36 cellular contexts compared by ENCODE assay signal in the genomic region with DNA sequence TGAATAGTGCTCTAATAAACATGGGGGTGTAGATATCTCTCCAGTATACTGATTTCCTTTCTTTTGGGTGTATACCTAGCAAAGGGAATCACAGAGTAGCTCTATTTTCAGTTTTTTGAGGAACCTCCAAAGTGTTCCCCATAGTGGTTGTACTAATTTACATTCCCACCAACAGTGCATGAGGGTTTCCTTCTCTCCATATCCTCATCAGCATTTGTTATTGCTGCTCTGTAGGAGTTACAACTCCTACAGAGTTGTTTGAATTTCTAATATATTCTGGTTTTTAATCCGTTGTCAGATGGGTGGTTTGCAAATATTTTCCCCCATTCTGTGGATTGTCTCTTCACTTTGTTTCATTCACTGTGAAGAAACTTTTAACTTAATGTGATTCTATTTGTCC.
"Had no signal": no experiment of that assay in that cellular context is flagged by ENCODE, and none has a peak within 500 bp of the region (broad histone marks: within the 10 kb centered on the region; RNA-seq: fewer than 3 reads in every experiment).

No MANE protein-coding gene starts in this region.

- DNase-seq: activated CD4-positive, alpha-beta memory T cell treated with anti-CD3 and anti-CD28 coated beads, Interleukin-2, amount 10 ng/mL, durations not matched to agents 7 days and 5 days; activated CD4-positive, alpha-beta T cell treated with anti-CD3 and anti-CD28 coated beads for 1 hour; activated CD4-positive, alpha-beta T cell treated with anti-CD3 and anti-CD28 coated beads for 36 hours; activated CD4-positive, alpha-beta T cell treated with anti-CD3 and anti-CD28 coated beads for 48 hours; activated CD4-positive, alpha-beta T cell treated with anti-CD3 and anti-CD28 coated beads, Interleukin-2, amount 10 ng/mL, durations not matched to agents 7 days and 5 days; activated CD4-positive, alpha-beta T cell treated with anti-CD3 and anti-CD28 coated beads, Interleukin-2, amount 50 U/mL, for 48 hours; activated CD4-positive, CD25-positive, alpha-beta regulatory T cell; activated CD8-positive, alpha-beta memory T cell treated with anti-CD3 and anti-CD28 coated beads for 24 hours; activated CD8-positive, alpha-beta memory T cell treated with anti-CD3 and anti-CD28 coated beads, Interleukin-2, amount 10 ng/mL, durations not matched to agents 7 days and 5 days; activated CD8-positive, alpha-beta memory T cell treated with anti-CD3 and anti-CD28 coated beads, Interleukin-2, amount 50 U/mL, for 48 hours; activated CD8-positive, alpha-beta T cell treated with anti-CD3 and anti-CD28 coated beads, Interleukin-2, amount 10 ng/mL, durations not matched to agents 7 days and 5 days; activated effector memory CD4-positive, alpha-beta T cell treated with Interleukin-2 at 50 U/mL for 16 hours; activated gamma-delta T cell; activated naive CD4-positive, alpha-beta T cell treated with anti-CD3 and anti-CD28 coated beads, Interleukin-2, amount 10 ng/mL, durations not matched to agents 7 days and 5 days; activated naive CD4-positive, alpha-beta T cell treated with Interleukin-2 at 50 U/mL for 16 hours; activated naive CD8-positive, alpha-beta T cell treated with anti-CD3 and anti-CD28 coated beads, Interleukin-2, amount 10 ng/mL, durations not matched to agents 7 days and 5 days; activated naive CD8-positive, alpha-beta T cell treated with anti-CD3 and anti-CD28 coated beads, Interleukin-2, amount 50 U/mL, for 24 hours; activated T-cell treated with anti-CD3 and anti-CD28 coated beads, Interleukin-2, amount 50 U/mL, for 24 hours; activated T-cell treated with anti-CD3 and anti-CD28 coated beads, Interleukin-2, amount 50 U/mL, for 48 hours; amygdala; anterior cingulate cortex; caudate nucleus; cerebellar nuclear complex; T-helper 2 cell; T-helper 9 cell had no signal

- H3K4me3 Mint-ChIP-seq: activated CD4-positive, alpha-beta memory T cell treated with anti-CD3 and anti-CD28 coated beads, Interleukin-2, amount 10 ng/mL, durations not matched to agents 7 days and 5 days; activated CD4-positive, alpha-beta T cell treated with anti-CD3 and anti-CD28 coated beads for 36 hours; activated CD4-positive, alpha-beta T cell treated with anti-CD3 and anti-CD28 coated beads, Interleukin-2, amount 10 ng/mL, durations not matched to agents 7 days and 5 days; activated CD8-positive, alpha-beta memory T cell treated with anti-CD3 and anti-CD28 coated beads, Interleukin-2, amount 10 ng/mL, durations not matched to agents 7 days and 5 days; activated CD8-positive, alpha-beta T cell treated with anti-CD3 and anti-CD28 coated beads, Interleukin-2, amount 10 ng/mL, durations not matched to agents 7 days and 5 days; activated naive CD4-positive, alpha-beta T cell treated with anti-CD3 and anti-CD28 coated beads, Interleukin-2, amount 10 ng/mL, durations not matched to agents 7 days and 5 days; activated naive CD4-positive, alpha-beta T cell treated with anti-CD3 and anti-CD28 coated beads, Interleukin-2, amount 50 U/mL, for 24 hours; activated naive CD8-positive, alpha-beta T cell; activated naive CD8-positive, alpha-beta T cell treated with anti-CD3 and anti-CD28 coated beads, Interleukin-2, amount 10 ng/mL, durations not matched to agents 7 days and 5 days; activated naive CD8-positive, alpha-beta T cell treated with anti-CD3 and anti-CD28 coated beads, Interleukin-2, amount 50 U/mL, for 24 hours; activated T-cell treated with anti-CD3 and anti-CD28 coated beads, Interleukin-2, amount 50 U/mL, for 24 hours; brain; central memory CD8-positive, alpha-beta T cell; T-helper 2 cell treated with Interferon-gamma antibody and Interleukin-4, amounts not matched to agents 5 μg/mL and 100 μg/mL, for 36 hours had no signal

- FAIRE-seq: bronchial epithelial cell, TTC549 had no signal

- H3K27me3 Mint-ChIP-seq: activated CD4-positive, alpha-beta memory T cell treated with anti-CD3 and anti-CD28 coated beads, Interleukin-2, amount 10 ng/mL, durations not matched to agents 7 days and 5 days; activated CD4-positive, alpha-beta T cell treated with anti-CD3 and anti-CD28 coated beads, Interleukin-2, amount 10 ng/mL, durations not matched to agents 7 days and 5 days; activated CD8-positive, alpha-beta memory T cell treated with anti-CD3 and anti-CD28 coated beads, Interleukin-2, amount 10 ng/mL, durations not matched to agents 7 days and 5 days; activated naive CD4-positive, alpha-beta T cell treated with anti-CD3 and anti-CD28 coated beads, Interleukin-2, amount 10 ng/mL, durations not matched to agents 7 days and 5 days; activated naive CD4-positive, alpha-beta T cell treated with anti-CD3 and anti-CD28 coated beads, Interleukin-2, amount 50 U/mL, for 24 hours; activated naive CD8-positive, alpha-beta T cell treated with anti-CD3 and anti-CD28 coated beads, Interleukin-2, amount 10 ng/mL, durations not matched to agents 7 days and 5 days; activated naive CD8-positive, alpha-beta T cell treated with anti-CD3 and anti-CD28 coated beads, Interleukin-2, amount 50 U/mL, for 24 hours; brain had no signal

- H3K36me3 ChIP-seq: ascending aorta, cardiac muscle cell had no signal

- H3K9me3 Mint-ChIP-seq: activated CD4-positive, alpha-beta T cell treated with anti-CD3 and anti-CD28 coated beads, Interleukin-2, amount 10 ng/mL, durations not matched to agents 7 days and 5 days; activated naive CD4-positive, alpha-beta T cell treated with anti-CD3 and anti-CD28 coated beads, Interleukin-2, amount 10 ng/mL, durations not matched to agents 7 days and 5 days; activated naive CD4-positive, alpha-beta T cell treated with anti-CD3 and anti-CD28 coated beads, Interleukin-2, amount 50 U/mL, for 24 hours; activated naive CD8-positive, alpha-beta T cell treated with anti-CD3 and anti-CD28 coated beads, Interleukin-2, amount 10 ng/mL, durations not matched to agents 7 days and 5 days; activated naive CD8-positive, alpha-beta T cell treated with anti-CD3 and anti-CD28 coated beads, Interleukin-2, amount 50 U/mL, for 24 hours; activated T-cell treated with anti-CD3 and anti-CD28 coated beads, Interleukin-2, amount 50 U/mL, for 24 hours; activated T-helper 2 cell treated with anti-CD3 and anti-CD28 coated beads, Interferon-gamma antibody, Interleukin-2, Interleukin-4, amounts not matched to agents 10 μg/mL and 5 μg/mL and 100 μg/mL, durations not matched to agents 14 hours and 24 hours and 36 hours; central memory CD8-positive, alpha-beta T cell; T-helper 2 cell treated with Interferon-gamma antibody and Interleukin-4, amounts not matched to agents 5 μg/mL and 100 μg/mL, for 36 hours had no signal

- H3K4me1 ChIP-seq: ascending aorta had no signal

- H3K27me3 ChIP-seq: ascending aorta, cardiac muscle cell had no signal

- H3K9me3 ChIP-seq: ascending aorta had no signal

- H3K27ac Mint-ChIP-seq: activated CD4-positive, alpha-beta memory T cell treated with anti-CD3 and anti-CD28 coated beads, Interleukin-2, amount 10 ng/mL, durations not matched to agents 7 days and 5 days; activated CD4-positive, alpha-beta T cell treated with anti-CD3 and anti-CD28 coated beads for 36 hours; activated CD4-positive, alpha-beta T cell treated with anti-CD3 and anti-CD28 coated beads, Interleukin-2, amount 10 ng/mL, durations not matched to agents 7 days and 5 days; activated CD8-positive, alpha-beta memory T cell treated with anti-CD3 and anti-CD28 coated beads, Interleukin-2, amount 10 ng/mL, durations not matched to agents 7 days and 5 days; activated CD8-positive, alpha-beta T cell treated with anti-CD3 and anti-CD28 coated beads, Interleukin-2, amount 10 ng/mL, durations not matched to agents 7 days and 5 days; activated naive CD4-positive, alpha-beta T cell treated with anti-CD3 and anti-CD28 coated beads, Interleukin-2, amount 10 ng/mL, durations not matched to agents 7 days and 5 days; activated naive CD4-positive, alpha-beta T cell treated with anti-CD3 and anti-CD28 coated beads, Interleukin-2, amount 50 U/mL, for 24 hours; activated naive CD8-positive, alpha-beta T cell; activated naive CD8-positive, alpha-beta T cell treated with anti-CD3 and anti-CD28 coated beads, Interleukin-2, amount 10 ng/mL, durations not matched to agents 7 days and 5 days; activated naive CD8-positive, alpha-beta T cell treated with anti-CD3 and anti-CD28 coated beads, Interleukin-2, amount 50 U/mL, for 24 hours; activated T-cell treated with anti-CD3 and anti-CD28 coated beads, Interleukin-2, amount 50 U/mL, for 24 hours; activated T-helper 2 cell treated with anti-CD3 and anti-CD28 coated beads, Interferon-gamma antibody, Interleukin-2, Interleukin-4, amounts not matched to agents 10 μg/mL and 5 μg/mL and 100 μg/mL, durations not matched to agents 14 hours and 24 hours and 36 hours; brain; T-helper 2 cell treated with Interferon-gamma antibody and Interleukin-4, amounts not matched to agents 5 μg/mL and 100 μg/mL, for 36 hours had no signal

- H3K36me3 Mint-ChIP-seq: activated CD8-positive, alpha-beta memory T cell treated with anti-CD3 and anti-CD28 coated beads, Interleukin-2, amount 10 ng/mL, durations not matched to agents 7 days and 5 days; activated naive CD4-positive, alpha-beta T cell treated with anti-CD3 and anti-CD28 coated beads, Interleukin-2, amount 10 ng/mL, durations not matched to agents 7 days and 5 days; activated naive CD4-positive, alpha-beta T cell treated with anti-CD3 and anti-CD28 coated beads, Interleukin-2, amount 50 U/mL, for 24 hours; activated naive CD8-positive, alpha-beta T cell; activated naive CD8-positive, alpha-beta T cell treated with anti-CD3 and anti-CD28 coated beads, Interleukin-2, amount 10 ng/mL, durations not matched to agents 7 days and 5 days; brain had no signal

- H3K27ac ChIP-seq: ascending aorta, cardiac muscle cell, VCaP had no signal

- H3K4me1 Mint-ChIP-seq: activated CD4-positive, alpha-beta memory T cell treated with anti-CD3 and anti-CD28 coated beads, Interleukin-2, amount 10 ng/mL, durations not matched to agents 7 days and 5 days; activated CD4-positive, alpha-beta T cell treated with anti-CD3 and anti-CD28 coated beads for 36 hours; activated CD4-positive, alpha-beta T cell treated with anti-CD3 and anti-CD28 coated beads, Interleukin-2, amount 10 ng/mL, durations not matched to agents 7 days and 5 days; activated CD8-positive, alpha-beta memory T cell treated with anti-CD3 and anti-CD28 coated beads, Interleukin-2, amount 10 ng/mL, durations not matched to agents 7 days and 5 days; activated naive CD4-positive, alpha-beta T cell treated with anti-CD3 and anti-CD28 coated beads, Interleukin-2, amount 10 ng/mL, durations not matched to agents 7 days and 5 days; activated naive CD4-positive, alpha-beta T cell treated with anti-CD3 and anti-CD28 coated beads, Interleukin-2, amount 50 U/mL, for 24 hours; activated naive CD8-positive, alpha-beta T cell treated with anti-CD3 and anti-CD28 coated beads, Interleukin-2, amount 10 ng/mL, durations not matched to agents 7 days and 5 days; activated naive CD8-positive, alpha-beta T cell treated with anti-CD3 and anti-CD28 coated beads, Interleukin-2, amount 50 U/mL, for 24 hours; brain; central memory CD8-positive, alpha-beta T cell had no signal

- H3K4me3 ChIP-seq: ascending aorta, cardiac muscle cell had no signal
